In the genomic region with DNA sequence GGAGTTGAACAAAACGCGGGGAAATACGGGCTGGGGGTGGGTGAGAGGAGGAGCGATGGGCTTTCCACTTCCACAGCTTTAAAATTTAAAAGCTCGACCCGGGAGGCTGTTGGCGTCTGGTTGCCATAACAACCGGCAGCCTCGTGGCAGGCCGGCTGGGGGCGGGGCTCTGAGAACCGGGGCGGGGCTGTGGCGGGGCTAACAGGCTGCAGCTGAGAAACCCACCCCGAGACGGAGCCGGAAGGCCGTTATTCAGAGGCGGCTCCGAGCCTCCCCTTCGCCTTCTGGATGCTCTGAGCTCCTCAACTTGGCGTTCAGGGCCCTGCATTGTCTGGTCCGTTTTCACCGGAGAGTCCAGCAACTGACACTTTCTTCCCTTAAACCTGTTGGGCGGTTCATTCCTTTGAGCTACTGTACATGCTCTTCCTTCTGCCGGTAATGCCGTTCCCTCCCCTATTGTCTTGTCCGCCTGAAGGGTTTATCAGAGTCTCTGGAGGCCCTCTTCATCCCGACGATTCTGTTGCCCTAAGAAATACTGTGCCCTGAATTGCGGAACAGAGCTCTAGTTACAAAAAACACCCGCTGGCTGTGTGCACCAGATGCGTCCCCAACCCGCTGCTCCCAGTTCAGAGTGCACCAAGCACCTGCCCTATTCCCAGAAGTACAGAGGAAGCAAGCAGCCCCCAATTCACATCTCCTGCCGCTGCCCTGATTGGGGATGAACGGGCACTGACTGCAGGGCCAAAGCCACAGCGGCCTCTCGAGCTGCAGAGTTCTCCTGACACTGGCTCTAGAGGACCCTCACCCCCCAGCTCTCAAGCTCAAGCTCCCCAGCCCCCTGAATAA, we compare ENCODE assay signal across 8 cellular contexts. TPM values are rescaled to one million over a fixed set of nuclear protein-coding genes. Genes with fewer than 3 reads are reported as not detected.
DNase-seq lines count a peak whose midpoint lies in the region; ATAC-seq, FAIRE-seq and TF ChIP-seq lines count a peak whose summit lies in the region.

No MANE protein-coding gene starts in this region.

- no peaks in the 10 kb centered on the region for H3K27me3 Mint-ChIP-seq in activated CD4-positive, alpha-beta T cell treated with anti-CD3 and anti-CD28 coated beads, Interleukin-2, amount 10 ng/mL, durations not matched to agents 24 days and 14 days

- TSS peak; percentile 62 for BruUV-seq in HepG2 (replicated peaks; lab: Mats Ljungman, UMichigan)

- H4K20me1 ChIP-seq in HepG2 (ENCODE audit: insufficient read depth, low read length), result no peaks in the 10 kb centered on the region

- H3K27ac Mint-ChIP-seq in activated CD4-positive, alpha-beta T cell treated with anti-CD3 and anti-CD28 coated beads, Interleukin-2, amount 10 ng/mL, durations not matched to agents 24 days and 14 days, result peak overlapping the region; percentile 91

- WGBS in HepG2 (ENCODE audit: low lambda C conversion rate), result 0% methylated on average over 15 of the region's 38 CpGs

- peak in 1 of 2 experiments; percentile 67; a peak in 1 of 4 replicates for TF ChIP-seq POLR2A in HepG2 (IDR thresholded peaks at IDR 0.05; ENCODE audit: insufficient read depth in 1 of 2, low read depth in 2 of 2, low read length in 2 of 2)

- no peaks in the 10 kb centered on the region for H3K9me3 ChIP-seq in HepG2 (ENCODE audit: low read length)

- H2AFZ ChIP-seq in HepG2 (ENCODE audit: low read length), result peak overlapping the region; percentile 91

- H3K4me1 ChIP-seq in HepG2 (ENCODE audit: insufficient read depth, low read length), result peaks cover 20% of the 10 kb centered on the region

- TF ChIP-seq CTCF in AG10803 (conservative IDR thresholded peaks at IDR 0.05; ENCODE audit: low read length) (no peak), HepG2 (CRISPR knock-in tag; IDR thresholded peaks at IDR 0.05) (no peak)

- peak overlapping the region; percentile 99 for H3K4me2 ChIP-seq in HepG2 (ENCODE audit: low read depth, low read length)

- H3K9ac ChIP-seq in HepG2 (ENCODE audit: insufficient read depth, low read depth, low read length), result peak overlapping the region; percentile 69

- POLR2A ChIA-PET in HepG2 (lab: Yijun Ruan, JAX), result interaction anchor here (0.7 to 3.1 kb wide), 22 partner anchors 15 to 363 kb away, joined by 3 to 40 read pairs (median 4); a partner anchor contains a TSS

- no peaks in the 10 kb centered on the region; a peak in 2 of 5 replicates for H3K27me3 ChIP-seq in HepG2 (ENCODE audit: control insufficient read depth in 1 of 2, insufficient read depth in 2 of 2, low read length in 2 of 2)

- DNase-seq in AG10803 (ENCODE audit: low read depth) (peak; percentile 69), NCI-H446 (lab: John Stamatoyannopoulos, UW) (peak; percentile 60 to 83), dedifferentiated amniotic fluid mesenchymal stem cell (ENCODE audit: extremely low spot score) (peak; percentile 62), HepG2 (ENCODE audit: low spot score) (peak; percentile 61)
- peak; percentile 98 for DNase-seq in activated CD4-positive, alpha-beta T cell treated with anti-CD3 and anti-CD28 coated beads, Interleukin-2, amount 10 ng/mL, durations not matched to agents 24 days and 14 days
- peak; percentile 89 for DNase-seq in stimulated activated CD4-positive, alpha-beta T cell treated with anti-CD3 and anti-CD28 coated beads, Interleukin-2, amount 100 ng/mL, for 4 hours (ENCODE audit: low read depth)

- H3K36me3 Mint-ChIP-seq in activated CD4-positive, alpha-beta T cell treated with anti-CD3 and anti-CD28 coated beads, Interleukin-2, amount 10 ng/mL, durations not matched to agents 24 days and 14 days (ENCODE audit: low read depth), result peaks cover 2% of the 10 kb centered on the region

- no peaks in the 10 kb centered on the region for H3K9me3 Mint-ChIP-seq in activated CD4-positive, alpha-beta T cell treated with anti-CD3 and anti-CD28 coated beads, Interleukin-2, amount 10 ng/mL, durations not matched to agents 24 days and 14 days

- intact Hi-C loops in activated CD4-positive, alpha-beta T cell treated with anti-CD3 and anti-CD28 coated beads, Interleukin-2, amount 10 ng/mL, durations not matched to agents 24 days and 14 days (cut with micrococcal nuclease), result loop anchor here (1.0 to 2.0 kb wide), 5 partner anchors 32 to 222 kb away; a partner anchor contains a TSS
- intact Hi-C loops in HepG2 (cut with micrococcal nuclease; ENCODE audit: unreplicated experiment), result loop anchor here (5.0 kb wide), 1 partner anchor 67 kb away; a partner anchor contains a TSS

- CTCF ChIA-PET in HepG2 (lab: Yijun Ruan, JAX; ENCODE audit: low intra/inter-chr PET ratio, low total read pairs), result no interaction called here

- no peak for TF ChIP-seq RAD21 in HepG2 (CRISPR knock-in tag; IDR thresholded peaks at IDR 0.05)

- H3K36me3 ChIP-seq in HepG2 (replicated peaks in 1 of 2; ENCODE audit: control insufficient read depth in 1 of 2, insufficient read depth in 2 of 2, low read length in 2 of 2), result peaks cover 0 to 5% of the 10 kb centered on the region in 2 experiments; a peak in 2 of 5 replicates

- H3K4me3 Mint-ChIP-seq in activated CD4-positive, alpha-beta T cell treated with anti-CD3 and anti-CD28 coated beads, Interleukin-2, amount 10 ng/mL, durations not matched to agents 24 days and 14 days, result peak overlapping the region; percentile 93

- H3K4me3 ChIP-seq in AG10803 (ENCODE audit: low read length) (peak overlapping the region; percentile 98), HepG2 (replicated peaks in 1 of 3; ENCODE audit: insufficient read depth in 1 of 3, low read depth in 2 of 3, low read length in 3 of 3) (peak overlapping the region; percentile 84 to 100 (median 100))

- in situ Hi-C loops in HepG2 (cut with HindIII; ENCODE audit: extremely low pct_ligation_motif_present, low pct_unique_long_range_greater_than_20kb), result no loop called here

- TF ChIP-seq EP300 in HepG2 (IDR thresholded peaks at IDR 0.05; ENCODE audit: low read depth in 2 of 2, low read length in 2 of 2) (no peak), HepG2 (CRISPR knock-in tag; IDR thresholded peaks at IDR 0.05; ENCODE audit: borderline replicate concordance) (no peak)

- H3K27ac ChIP-seq in HepG2 (ENCODE audit: extremely low read length, insufficient read depth, low read length), result peak overlapping the region; percentile 80

- H3K79me2 ChIP-seq in HepG2 (ENCODE audit: insufficient read depth, low read length), result peaks cover 21% of the 10 kb centered on the region

- H3K4me1 Mint-ChIP-seq in activated CD4-positive, alpha-beta T cell treated with anti-CD3 and anti-CD28 coated beads, Interleukin-2, amount 10 ng/mL, durations not matched to agents 24 days and 14 days, result peaks cover 13% of the 10 kb centered on the region

- no peak for FAIRE-seq in HepG2 (lab: Jason Lieb, UNC)

- ATAC-seq in GM18907 (IDR thresholded peaks at IDR 0.05; ENCODE audit: unreplicated experiment) (peak; percentile 68), HG03108 (IDR thresholded peaks at IDR 0.05; ENCODE audit: unreplicated experiment) (peak; percentile 47), HepG2 (peak; percentile 75)

RNA-seq across cellular contexts. Expression of a gene that starts 0.6 kb away (rescaled TPM):
- total RNA-seq in activated CD4-positive, alpha-beta T cell treated with anti-CD3 and anti-CD28 coated beads, Interleukin-2, amount 10 ng/mL, durations not matched to agents 24 days and 14 days, result not detected in 2 replicates
- total RNA-seq in HepG2 (2016; rRNA removed; fragmentation: Illumina TruSeq; extraction: Trizol), result 0.38 and 0.44 TPM in 2 replicates
- 0.44 and 0.81 TPM in 2 replicates for total RNA-seq in HepG2 (2016; cell fraction: cytosol; rRNA removed; fragmentation: Illumina TruSeq; extraction: Trizol; ENCODE audit: low read depth)
- total RNA-seq in HepG2 (2016; cell fraction: insoluble cytoplasmic fraction; rRNA removed; fragmentation: Illumina TruSeq; extraction: Trizol), result 0.15 TPM in 1 of 2 replicates, not detected in the other
- total RNA-seq in HepG2 (2016; cell fraction: membrane; rRNA removed; fragmentation: Illumina TruSeq; extraction: Trizol), result 0.14 and 0.65 TPM in 2 replicates
- 0.31 TPM in 1 of 2 replicates, not detected in the other for total RNA-seq in HepG2 (2016; cell fraction: nucleus; rRNA removed; fragmentation: Illumina TruSeq; extraction: Trizol)
- polyA plus RNA-seq in HepG2 (2011; rRNA removed), result 0.27 TPM in 1 of 2 replicates, not detected in the other
- 0.03 and 0.16 TPM in 2 replicates for polyA plus RNA-seq in HepG2 (2011; cell fraction: cytosol; rRNA removed)
- not detected in 2 replicates for polyA plus RNA-seq in HepG2 (2011; cell fraction: nucleus; rRNA removed)
- polyA plus RNA-seq in HepG2 (2012), result 0.12 and 0.21 TPM in 2 replicates
- polyA plus RNA-seq in HepG2 (2016; cell fraction: cytosol; fragmentation: Illumina TruSeq; extraction: Trizol; ENCODE audit: low read depth), result 0.15 and 0.24 TPM in 2 replicates
- 0.34 and 0.57 TPM in 2 replicates for polyA plus RNA-seq in HepG2 (2016; cell fraction: insoluble cytoplasmic fraction; fragmentation: Illumina TruSeq; extraction: Trizol; ENCODE audit: low read depth)
- polyA plus RNA-seq in HepG2 (2016; cell fraction: membrane; fragmentation: Illumina TruSeq; extraction: Trizol; ENCODE audit: low read depth), result 0.17 and 0.40 TPM in 2 replicates
- polyA plus RNA-seq in HepG2 (2016; cell fraction: nucleus; fragmentation: Illumina TruSeq; extraction: Trizol; ENCODE audit: insufficient read depth, low read depth), result not detected in 2 replicates
- 0.70 TPM in 1 of 2 replicates, not detected in the other for polyA minus RNA-seq in HepG2 (2011; rRNA and poly(A)+ RNA removed; ENCODE audit: low replicate concordance)
- not detected in 2 replicates for polyA minus RNA-seq in HepG2 (2011; cell fraction: cytosol; rRNA and poly(A)+ RNA removed)
- 0.50 TPM in 1 of 2 replicates, not detected in the other for polyA minus RNA-seq in HepG2 (2011; cell fraction: nucleus; rRNA and poly(A)+ RNA removed)

RNA-seq across cellular contexts. Expression of a gene that starts 0.9 kb away (rescaled TPM):
- 21.8 and 22.3 TPM in 2 replicates for total RNA-seq in activated CD4-positive, alpha-beta T cell treated with anti-CD3 and anti-CD28 coated beads, Interleukin-2, amount 10 ng/mL, durations not matched to agents 24 days and 14 days
- 6.6 and 15.9 TPM in 2 replicates for total RNA-seq in HepG2 (2016; rRNA removed; fragmentation: Illumina TruSeq; extraction: Trizol)
- 34.4 and 34.9 TPM in 2 replicates for total RNA-seq in HepG2 (2016; cell fraction: cytosol; rRNA removed; fragmentation: Illumina TruSeq; extraction: Trizol; ENCODE audit: low read depth)
- total RNA-seq in HepG2 (2016; cell fraction: insoluble cytoplasmic fraction; rRNA removed; fragmentation: Illumina TruSeq; extraction: Trizol), result 6.2 and 13.8 TPM in 2 replicates
- total RNA-seq in HepG2 (2016; cell fraction: membrane; rRNA removed; fragmentation: Illumina TruSeq; extraction: Trizol), result 29.2 and 30.9 TPM in 2 replicates
- 17.3 and 17.4 TPM in 2 replicates for total RNA-seq in HepG2 (2016; cell fraction: nucleus; rRNA removed; fragmentation: Illumina TruSeq; extraction: Trizol)
- 11.4 and 14.4 TPM in 2 replicates for polyA plus RNA-seq in HepG2 (2011; rRNA removed)
- polyA plus RNA-seq in HepG2 (2011; cell fraction: cytosol; rRNA removed), result 5.8 and 7.5 TPM in 2 replicates
- 58.0 and 68.7 TPM in 2 replicates for polyA plus RNA-seq in HepG2 (2011; cell fraction: nucleus; rRNA removed)
- 6.3 and 7.6 TPM in 2 replicates for polyA plus RNA-seq in HepG2 (2012)
- 2.4 and 2.5 TPM in 2 replicates for polyA plus RNA-seq in HepG2 (2016; cell fraction: cytosol; fragmentation: Illumina TruSeq; extraction: Trizol; ENCODE audit: low read depth)
- polyA plus RNA-seq in HepG2 (2016; cell fraction: insoluble cytoplasmic fraction; fragmentation: Illumina TruSeq; extraction: Trizol; ENCODE audit: low read depth), result 3.9 and 5.0 TPM in 2 replicates
- 3.0 and 4.2 TPM in 2 replicates for polyA plus RNA-seq in HepG2 (2016; cell fraction: membrane; fragmentation: Illumina TruSeq; extraction: Trizol; ENCODE audit: low read depth)
- 32.9 and 37.2 TPM in 2 replicates for polyA plus RNA-seq in HepG2 (2016; cell fraction: nucleus; fragmentation: Illumina TruSeq; extraction: Trizol; ENCODE audit: insufficient read depth, low read depth)
- polyA minus RNA-seq in HepG2 (2011; rRNA and poly(A)+ RNA removed; ENCODE audit: low replicate concordance), result 23.8 and 32.8 TPM in 2 replicates
- 3.9 and 4.8 TPM in 2 replicates for polyA minus RNA-seq in HepG2 (2011; cell fraction: cytosol; rRNA and poly(A)+ RNA removed)
- 25.6 and 28.0 TPM in 2 replicates for polyA minus RNA-seq in HepG2 (2011; cell fraction: nucleus; rRNA and poly(A)+ RNA removed)

RNA-seq across cellular contexts. Expression of a gene that starts 32.0 kb away (rescaled TPM):
- 15.0 and 16.1 TPM in 2 replicates for total RNA-seq in activated CD4-positive, alpha-beta T cell treated with anti-CD3 and anti-CD28 coated beads, Interleukin-2, amount 10 ng/mL, durations not matched to agents 24 days and 14 days
- 8.1 and 12.2 TPM in 2 replicates for total RNA-seq in HepG2 (2016; rRNA removed; fragmentation: Illumina TruSeq; extraction: Trizol)
- 1.6 and 1.9 TPM in 2 replicates for total RNA-seq in HepG2 (2016; cell fraction: cytosol; rRNA removed; fragmentation: Illumina TruSeq; extraction: Trizol; ENCODE audit: low read depth)
- 8.1 and 12.2 TPM in 2 replicates for total RNA-seq in HepG2 (2016; cell fraction: insoluble cytoplasmic fraction; rRNA removed; fragmentation: Illumina TruSeq; extraction: Trizol)
- 3.8 and 4.4 TPM in 2 replicates for total RNA-seq in HepG2 (2016; cell fraction: membrane; rRNA removed; fragmentation: Illumina TruSeq; extraction: Trizol)
- total RNA-seq in HepG2 (2016; cell fraction: nucleus; rRNA removed; fragmentation: Illumina TruSeq; extraction: Trizol), result 9.6 and 15.9 TPM in 2 replicates
- 6.1 and 7.4 TPM in 2 replicates for polyA plus RNA-seq in HepG2 (2011; rRNA removed)
- polyA plus RNA-seq in HepG2 (2011; cell fraction: cytosol; rRNA removed), result 3.0 and 4.9 TPM in 2 replicates
- polyA plus RNA-seq in HepG2 (2011; cell fraction: nucleus; rRNA removed), result 17.2 and 20.4 TPM in 2 replicates
- polyA plus RNA-seq in HepG2 (2012), result 3.2 and 3.5 TPM in 2 replicates
- 0.76 and 0.78 TPM in 2 replicates for polyA plus RNA-seq in HepG2 (2016; cell fraction: cytosol; fragmentation: Illumina TruSeq; extraction: Trizol; ENCODE audit: low read depth)
- 5.1 and 5.9 TPM in 2 replicates for polyA plus RNA-seq in HepG2 (2016; cell fraction: insoluble cytoplasmic fraction; fragmentation: Illumina TruSeq; extraction: Trizol; ENCODE audit: low read depth)
- 1.9 and 2.5 TPM in 2 replicates for polyA plus RNA-seq in HepG2 (2016; cell fraction: membrane; fragmentation: Illumina TruSeq; extraction: Trizol; ENCODE audit: low read depth)
- polyA plus RNA-seq in HepG2 (2016; cell fraction: nucleus; fragmentation: Illumina TruSeq; extraction: Trizol; ENCODE audit: insufficient read depth, low read depth), result 19.3 and 24.8 TPM in 2 replicates
- 17.1 and 19.6 TPM in 2 replicates for polyA minus RNA-seq in HepG2 (2011; rRNA and poly(A)+ RNA removed; ENCODE audit: low replicate concordance)
- 2.6 and 3.3 TPM in 2 replicates for polyA minus RNA-seq in HepG2 (2011; cell fraction: cytosol; rRNA and poly(A)+ RNA removed)
- polyA minus RNA-seq in HepG2 (2011; cell fraction: nucleus; rRNA and poly(A)+ RNA removed), result 11.8 and 12.1 TPM in 2 replicates

RNA-seq across cellular contexts. Expression of a gene that starts 41.6 kb away (rescaled TPM):
- total RNA-seq in activated CD4-positive, alpha-beta T cell treated with anti-CD3 and anti-CD28 coated beads, Interleukin-2, amount 10 ng/mL, durations not matched to agents 24 days and 14 days, result 35.4 and 36.1 TPM in 2 replicates
- total RNA-seq in HepG2 (2016; rRNA removed; fragmentation: Illumina TruSeq; extraction: Trizol), result 40.5 and 41.0 TPM in 2 replicates
- 10.3 and 11.1 TPM in 2 replicates for total RNA-seq in HepG2 (2016; cell fraction: cytosol; rRNA removed; fragmentation: Illumina TruSeq; extraction: Trizol; ENCODE audit: low read depth)
- total RNA-seq in HepG2 (2016; cell fraction: insoluble cytoplasmic fraction; rRNA removed; fragmentation: Illumina TruSeq; extraction: Trizol), result 42.6 and 42.7 TPM in 2 replicates
- total RNA-seq in HepG2 (2016; cell fraction: membrane; rRNA removed; fragmentation: Illumina TruSeq; extraction: Trizol), result 18.6 and 20.4 TPM in 2 replicates
- 16.9 and 17.3 TPM in 2 replicates for total RNA-seq in HepG2 (2016; cell fraction: nucleus; rRNA removed; fragmentation: Illumina TruSeq; extraction: Trizol)
- 28.0 and 28.9 TPM in 2 replicates for polyA plus RNA-seq in HepG2 (2011; rRNA removed)
- polyA plus RNA-seq in HepG2 (2011; cell fraction: cytosol; rRNA removed), result 27.9 and 47.5 TPM in 2 replicates
- polyA plus RNA-seq in HepG2 (2011; cell fraction: nucleus; rRNA removed), result 33.3 and 34.9 TPM in 2 replicates
- polyA plus RNA-seq in HepG2 (2012), result 17.6 and 17.9 TPM in 2 replicates
- polyA plus RNA-seq in HepG2 (2016; cell fraction: cytosol; fragmentation: Illumina TruSeq; extraction: Trizol; ENCODE audit: low read depth), result 13.1 and 13.9 TPM in 2 replicates
- 49.7 and 50.3 TPM in 2 replicates for polyA plus RNA-seq in HepG2 (2016; cell fraction: insoluble cytoplasmic fraction; fragmentation: Illumina TruSeq; extraction: Trizol; ENCODE audit: low read depth)
- 15.2 and 17.7 TPM in 2 replicates for polyA plus RNA-seq in HepG2 (2016; cell fraction: membrane; fragmentation: Illumina TruSeq; extraction: Trizol; ENCODE audit: low read depth)
- 32.3 and 35.4 TPM in 2 replicates for polyA plus RNA-seq in HepG2 (2016; cell fraction: nucleus; fragmentation: Illumina TruSeq; extraction: Trizol; ENCODE audit: insufficient read depth, low read depth)
- polyA minus RNA-seq in HepG2 (2011; rRNA and poly(A)+ RNA removed; ENCODE audit: low replicate concordance), result 14.3 and 41.1 TPM in 2 replicates
- 8.9 and 10.9 TPM in 2 replicates for polyA minus RNA-seq in HepG2 (2011; cell fraction: cytosol; rRNA and poly(A)+ RNA removed)
- 10.6 and 11.6 TPM in 2 replicates for polyA minus RNA-seq in HepG2 (2011; cell fraction: nucleus; rRNA and poly(A)+ RNA removed)

RNA-seq across cellular contexts. Expression of a gene that starts 53.2 kb away (rescaled TPM):
- total RNA-seq in activated CD4-positive, alpha-beta T cell treated with anti-CD3 and anti-CD28 coated beads, Interleukin-2, amount 10 ng/mL, durations not matched to agents 24 days and 14 days, result not detected in 2 replicates
- total RNA-seq in HepG2 (2016; rRNA removed; fragmentation: Illumina TruSeq; extraction: Trizol), result 0.22 TPM in 1 of 2 replicates, not detected in the other
- not detected in 2 replicates for total RNA-seq in HepG2 (2016; cell fraction: cytosol; rRNA removed; fragmentation: Illumina TruSeq; extraction: Trizol; ENCODE audit: low read depth)
- not detected in 2 replicates for total RNA-seq in HepG2 (2016; cell fraction: insoluble cytoplasmic fraction; rRNA removed; fragmentation: Illumina TruSeq; extraction: Trizol)
- total RNA-seq in HepG2 (2016; cell fraction: membrane; rRNA removed; fragmentation: Illumina TruSeq; extraction: Trizol), result not detected in 2 replicates
- not detected in 2 replicates for total RNA-seq in HepG2 (2016; cell fraction: nucleus; rRNA removed; fragmentation: Illumina TruSeq; extraction: Trizol)
- polyA plus RNA-seq in HepG2 (2011; rRNA removed), result 0.31 TPM in 1 of 2 replicates, not detected in the other
- polyA plus RNA-seq in HepG2 (2011; cell fraction: cytosol; rRNA removed), result not detected in 2 replicates
- 0.29 and 0.43 TPM in 2 replicates for polyA plus RNA-seq in HepG2 (2011; cell fraction: nucleus; rRNA removed)
- polyA plus RNA-seq in HepG2 (2012), result 0.50 TPM in 1 of 2 replicates, not detected in the other
- polyA plus RNA-seq in HepG2 (2016; cell fraction: cytosol; fragmentation: Illumina TruSeq; extraction: Trizol; ENCODE audit: low read depth), result not detected in 2 replicates
- not detected in 2 replicates for polyA plus RNA-seq in HepG2 (2016; cell fraction: insoluble cytoplasmic fraction; fragmentation: Illumina TruSeq; extraction: Trizol; ENCODE audit: low read depth)
- polyA plus RNA-seq in HepG2 (2016; cell fraction: membrane; fragmentation: Illumina TruSeq; extraction: Trizol; ENCODE audit: low read depth), result not detected in 2 replicates
- not detected in 2 replicates for polyA plus RNA-seq in HepG2 (2016; cell fraction: nucleus; fragmentation: Illumina TruSeq; extraction: Trizol; ENCODE audit: insufficient read depth, low read depth)
- polyA minus RNA-seq in HepG2 (2011; rRNA and poly(A)+ RNA removed; ENCODE audit: low replicate concordance), result 0.89 TPM in 1 of 2 replicates, not detected in the other
- not detected in 2 replicates for polyA minus RNA-seq in HepG2 (2011; cell fraction: cytosol; rRNA and poly(A)+ RNA removed)
- polyA minus RNA-seq in HepG2 (2011; cell fraction: nucleus; rRNA and poly(A)+ RNA removed), result not detected in 2 replicates

Comparison
In these comparisons a context has a peak if more than half of its experiments do, and no peak if none do; other contexts are left out.
1. Peak in every context shown above with its lines: DNase-seq, ATAC-seq, H3K4me3 ChIP-seq and H3K27ac ChIP-seq.